In the genomic region with DNA sequence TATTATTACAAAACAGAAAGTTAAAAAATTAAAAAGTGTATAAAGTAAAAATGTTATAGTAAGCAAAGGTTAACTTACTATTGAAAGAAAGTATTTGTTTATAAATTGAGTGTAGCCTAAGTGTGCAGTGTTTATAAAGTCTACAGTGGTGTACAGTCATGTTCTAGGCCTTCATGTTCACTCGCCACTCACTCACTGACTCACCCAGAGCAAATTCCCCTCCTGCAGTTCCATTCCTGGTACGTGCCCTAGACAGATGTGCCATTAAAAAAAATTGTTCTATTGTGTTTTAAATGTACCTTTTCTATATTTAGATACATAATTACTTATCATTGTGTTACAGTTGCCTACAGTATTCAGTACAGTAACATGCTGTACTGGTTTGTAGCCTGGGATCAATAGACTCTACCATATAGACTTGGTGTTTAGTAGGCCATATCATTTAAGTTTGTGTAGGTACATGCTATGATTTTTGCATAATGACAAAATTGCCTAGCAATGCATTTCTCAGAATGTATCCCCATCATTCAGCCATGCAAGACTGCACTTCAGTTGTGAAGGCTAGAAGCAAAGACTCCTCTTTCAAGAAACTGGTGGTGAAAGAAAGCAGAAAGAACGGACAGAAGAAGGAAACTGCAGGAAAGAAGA, we compare ENCODE assay signal across 1 cellular context.
TF ChIP-seq lines count a peak whose summit lies in the region.

No MANE protein-coding gene starts in this region.

TF ChIP-seq in SK-N-SH, 30 proteins besides CTCF, POLR2A, EP300 and RAD21 (continued from another document):
- TF ChIP-seq, protein P1, sequence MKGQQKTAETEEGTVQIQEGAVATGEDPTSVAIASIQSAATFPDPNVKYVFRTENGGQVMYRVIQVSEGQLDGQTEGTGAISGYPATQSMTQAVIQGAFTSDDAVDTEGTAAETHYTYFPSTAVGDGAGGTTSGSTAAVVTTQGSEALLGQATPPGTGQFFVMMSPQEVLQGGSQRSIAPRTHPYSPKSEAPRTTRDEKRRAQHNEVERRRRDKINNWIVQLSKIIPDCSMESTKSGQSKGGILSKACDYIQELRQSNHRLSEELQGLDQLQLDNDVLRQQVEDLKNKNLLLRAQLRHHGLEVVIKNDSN (IDR thresholded peaks at IDR 0.05; ENCODE audit: borderline replicate concordance, low read depth), result no peak
- no peak; the same call in 1 of the 2 replicates for TF ChIP-seq RXRA (IDR thresholded peaks at IDR 0.05; ENCODE audit: borderline replicate concordance, low read depth)
